In the genomic region with DNA sequence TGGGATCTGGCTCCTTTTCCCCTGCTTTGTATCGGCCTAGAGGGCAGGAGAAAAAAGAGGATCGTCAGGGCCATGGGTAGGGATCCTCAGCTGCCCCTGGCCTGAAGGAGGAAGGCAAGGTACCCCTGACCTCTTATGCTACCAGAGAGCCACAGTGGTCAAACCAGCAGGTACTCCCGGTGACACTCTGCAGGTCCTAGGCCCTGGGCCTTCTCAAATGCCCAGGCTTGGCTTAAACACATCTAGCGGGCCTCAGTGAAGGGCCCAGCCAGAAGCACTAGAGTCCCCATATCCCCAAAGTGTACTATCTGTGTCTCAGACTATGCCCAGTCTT, we compare ENCODE assay signal across 12 cellular contexts. TPM values are rescaled to one million over a fixed set of nuclear protein-coding genes. Genes with fewer than 3 reads are reported as not detected.
A peak's percentile ranks its signal among the peaks of the same experiment; 100 is the strongest.
DNase-seq lines count a peak whose midpoint lies in the region; ATAC-seq, FAIRE-seq and TF ChIP-seq lines count a peak whose summit lies in the region.
"Had no signal": no experiment of that assay in that cellular context is flagged by ENCODE, and none has a peak within 500 bp of the region (broad histone marks: within the 10 kb centered on the region; RNA-seq: fewer than 3 reads in every experiment).

No MANE protein-coding gene starts in this region.

- POLR2A ChIA-PET in CD8-positive, alpha-beta memory T cell (lab: Charles Lee): interaction anchor here (1.0 to 7.3 kb wide), 10 partner anchors 8 to 99 kb away, joined by 3 to 104 read pairs (median 10); no protein-coding TSS in a partner anchor

- H3K4me2 ChIP-seq in mesendoderm (ENCODE audit: low read length): no peak overlapping the region

- no peak for FAIRE-seq in small intestine (lab: Jason Lieb, UNC)
- FAIRE-seq: GM12891 had no signal

- no peak overlapping the region for H3K9ac ChIP-seq in mesendoderm (ENCODE audit: low read length)

- peaks cover 49 to 82% (median 53%) of the 10 kb centered on the region in 3 donors for H3K36me3 Mint-ChIP-seq in CD8-positive, alpha-beta memory T cell
- peaks cover 98% of the 10 kb centered on the region for H3K36me3 Mint-ChIP-seq in effector memory CD8-positive, alpha-beta T cell (ENCODE audit: insufficient read depth)

- H3K36me3 ChIP-seq in CD8-positive, alpha-beta memory T cell (ENCODE audit: insufficient read depth, low read length): peaks cover 72% of the 10 kb centered on the region
- peaks cover 22 to 32% of the 10 kb centered on the region in 2 donors for H3K36me3 ChIP-seq in small intestine (ENCODE audit: control insufficient read depth in 2 of 2, insufficient read depth in 2 of 2, low read length in 2 of 2)
- peaks cover 12% of the 10 kb centered on the region for H3K36me3 ChIP-seq in mesendoderm (ENCODE audit: control insufficient read depth, insufficient read depth, low read length)
- peaks cover 39 to 45% of the 10 kb centered on the region in 2 donors for H3K36me3 ChIP-seq in thyroid gland

- H2BK5ac ChIP-seq in mesendoderm (ENCODE audit: low read length): no peak overlapping the region

- H3K79me2 ChIP-seq in mesendoderm (ENCODE audit: control insufficient read depth, insufficient read depth, low read length): no peaks in the 10 kb centered on the region

- H3K4ac ChIP-seq in mesendoderm (ENCODE audit: low read depth, low read length): no peak overlapping the region

- H3K4me1 Mint-ChIP-seq in CD8-positive, alpha-beta memory T cell: peaks cover 63 to 75% (median 64%) of the 10 kb centered on the region in 3 donors
- H3K4me1 Mint-ChIP-seq in effector memory CD8-positive, alpha-beta T cell (ENCODE audit: low read depth in 2 of 2): peaks cover 49 to 67% of the 10 kb centered on the region in 2 donors

- H3K4me3 ChIP-seq in CD8-positive, alpha-beta memory T cell (ENCODE audit: low read length): peak overlapping the region; percentile 88
- H3K4me3 ChIP-seq in NB4 (ENCODE audit: low read depth, low read length): peak overlapping the region; percentile 85
- H3K4me3 ChIP-seq in small intestine (ENCODE audit: low read depth in 1 of 2, low read length in 2 of 2): peak overlapping the region in 1 of 2 donors; percentile 95
- H3K4me3 ChIP-seq in mesendoderm (ENCODE audit: low read length): no peak overlapping the region
- no peak overlapping the region for H3K4me3 ChIP-seq in thyroid gland (replicated peaks in 1 of 3)

- no peaks in the 10 kb centered on the region for H3K9me3 ChIP-seq in CD8-positive, alpha-beta memory T cell (ENCODE audit: low read length)
- H3K9me3 ChIP-seq in small intestine (ENCODE audit: control insufficient read depth, low read depth): no peaks in the 10 kb centered on the region
- H3K9me3 ChIP-seq in thyroid gland: no peaks in the 10 kb centered on the region

- H2BK120ac ChIP-seq in mesendoderm (ENCODE audit: low read depth, low read length): no peak overlapping the region

- intact Hi-C loops in thyroid gland (cut with DNase I): loop anchor here (5.0 kb wide), 2 partner anchors 65 to 80 kb away; no protein-coding TSS in a partner anchor

- H3K23ac ChIP-seq in mesendoderm (ENCODE audit: low read length): no peak overlapping the region

- DNase-seq in CD8-positive, alpha-beta memory T cell: peak in 1 of 5 donors; percentile 4
- DNase-seq in NB4 (ENCODE audit: low read depth): no peak
- no peak for DNase-seq in effector memory CD8-positive, alpha-beta T cell
- DNase-seq in small intestine: no peak
- DNase-seq in mesendoderm: no peak
- no peak for DNase-seq in thyroid gland
- DNase-seq: amniotic stem cell; effector CD8-positive, alpha-beta T cell; NCI-H345 had no signal

- no peak for TF ChIP-seq CTCF in NB4 (IDR thresholded peaks at IDR 0.05; ENCODE audit: low read depth, low read length)
- TF ChIP-seq CTCF in thyroid gland (IDR thresholded peaks at IDR 0.05): no peak

- no peak overlapping the region for H2AK5ac ChIP-seq in mesendoderm (ENCODE audit: low read length)

- H3K4me3 Mint-ChIP-seq in CD8-positive, alpha-beta memory T cell: peak overlapping the region; percentile 88 to 99 (median 96)
- peak overlapping the region; percentile 90 to 98 for H3K4me3 Mint-ChIP-seq in effector memory CD8-positive, alpha-beta T cell
- H3K4me3 Mint-ChIP-seq: WTC11 had no signal

- ATAC-seq in effector memory CD8-positive, alpha-beta T cell (replicated peaks): no peak
- no peak for ATAC-seq in GM19351 (IDR thresholded peaks at IDR 0.05; ENCODE audit: unreplicated experiment)
- ATAC-seq: WTC11 had no signal

- TF ChIP-seq POLR2A in NB4 (IDR thresholded peaks at IDR 0.05; ENCODE audit: extremely low read depth, insufficient read length) (no peak), thyroid gland (IDR thresholded peaks at IDR 0.05) (no peak)

- whole genome bisulfite sequencing in small intestine, 3 donors: 27 to 57% (median 53%) methylated on average over 4 of the region's 4 CpGs
- no CpG with 5 or more reads among the region's 4 CpGs for WGBS in mesendoderm (ENCODE audit: extremely low coverage, insufficient coverage, low lambda C conversion rate)
- 83 to 89% methylated on average over 4 of the region's 4 CpGs for WGBS in thyroid gland, 2 donors

- CTCF ChIA-PET in CD8-positive, alpha-beta memory T cell (lab: Charles Lee): interaction anchor here (1.2 to 14.5 kb wide), 10 partner anchors 9 to 77 kb away, joined by 3 to 222 read pairs (median 64); no protein-coding TSS in a partner anchor

- no peak overlapping the region for H2BK15ac ChIP-seq in mesendoderm (replicated peaks; ENCODE audit: low read depth)

- peak overlapping the region; percentile 96 for H3K27ac ChIP-seq in CD8-positive, alpha-beta memory T cell (ENCODE audit: low read depth, low read length)
- peak overlapping the region; percentile 65 to 69 for H3K27ac ChIP-seq in small intestine (ENCODE audit: low read depth in 1 of 2, low read length in 1 of 2)
- no peak overlapping the region for H3K27ac ChIP-seq in mesendoderm (ENCODE audit: low read depth, low read length)
- H3K27ac ChIP-seq in thyroid gland: peak overlapping the region in 1 of 3 donors; percentile 52

- peaks cover 70% of the 10 kb centered on the region for H3K4me1 ChIP-seq in CD8-positive, alpha-beta memory T cell (ENCODE audit: insufficient read depth, low read length)
- H3K4me1 ChIP-seq in small intestine (ENCODE audit: control insufficient read depth in 2 of 2, insufficient read depth in 1 of 2, low read depth in 1 of 2, low read length in 1 of 2) (peaks cover 9 to 11% of the 10 kb centered on the region in 2 donors), mesendoderm (ENCODE audit: control insufficient read depth, low read depth, low read length) (peaks cover 2% of the 10 kb centered on the region), thyroid gland (peaks cover 26 to 47% of the 10 kb centered on the region in 2 donors)

- no peak overlapping the region for H3K56ac ChIP-seq in mesendoderm (ENCODE audit: low read length)

- no peak overlapping the region for H4K8ac ChIP-seq in mesendoderm (ENCODE audit: low read depth, low read length)

- H3K27me3 Mint-ChIP-seq in CD8-positive, alpha-beta memory T cell: peaks cover 0 to 17% of the 10 kb centered on the region in 2 donors
- H3K27me3 Mint-ChIP-seq in effector memory CD8-positive, alpha-beta T cell: no peaks in the 10 kb centered on the region

- no peaks in the 10 kb centered on the region for H3K9me3 Mint-ChIP-seq in CD8-positive, alpha-beta memory T cell
- no peaks in the 10 kb centered on the region for H3K9me3 Mint-ChIP-seq in effector memory CD8-positive, alpha-beta T cell
- H3K9me3 Mint-ChIP-seq: WTC11 had no signal

- no peaks in the 10 kb centered on the region for H3K27me3 ChIP-seq in CD8-positive, alpha-beta memory T cell (ENCODE audit: insufficient read depth, low read length, poor library complexity, severe bottlenecking)
- no peaks in the 10 kb centered on the region for H3K27me3 ChIP-seq in small intestine (ENCODE audit: control insufficient read depth in 2 of 2, insufficient read depth in 2 of 2, low read length in 2 of 2)
- H3K27me3 ChIP-seq in mesendoderm (ENCODE audit: insufficient read depth, low read length, poor library complexity): no peaks in the 10 kb centered on the region
- H3K27me3 ChIP-seq in thyroid gland: no peaks in the 10 kb centered on the region

- no peak overlapping the region for H4K5ac ChIP-seq in mesendoderm (ENCODE audit: low read length)

- peaks cover 2% of the 10 kb centered on the region for H3K79me1 ChIP-seq in mesendoderm (ENCODE audit: low read length)

- H3K18ac ChIP-seq in mesendoderm (ENCODE audit: low read length): no peak overlapping the region

- peak overlapping the region; percentile 93 to 100 (median 96) for H3K27ac Mint-ChIP-seq in CD8-positive, alpha-beta memory T cell
- H3K27ac Mint-ChIP-seq in effector memory CD8-positive, alpha-beta T cell: peak overlapping the region; percentile 99
- H3K27ac Mint-ChIP-seq: WTC11 had no signal

RNA-seq across cellular contexts. Expression of gene IRF1, which starts 3.5 kb away (rescaled TPM):
- 100 to 1,000 TPM; 115 to 121 TPM for total RNA-seq in CD8-positive, alpha-beta memory T cell
- 204 TPM for polyA plus RNA-seq in CD8-positive, alpha-beta memory T cell
- polyA plus RNA-seq in small intestine: 10 to 100 TPM; 51.7 to 64.1 (median 54.0) TPM
- 4.5 TPM for polyA plus RNA-seq in mesendoderm (2013, experiment 1 of 2)
- polyA plus RNA-seq in mesendoderm (2013, experiment 2 of 2): 4.1 TPM
- total RNA-seq in thyroid gland: 10 to 100 TPM; 24.6 to 49.7 (median 32.1) TPM

RNA-seq across cellular contexts. Expression of gene IL5, which starts 56.3 kb away (rescaled TPM):
- 10 to 100 TPM; 83.0 to 84.3 TPM for total RNA-seq in CD8-positive, alpha-beta memory T cell
- polyA plus RNA-seq in CD8-positive, alpha-beta memory T cell: not detected
- not detected for polyA plus RNA-seq in small intestine
- not detected for polyA plus RNA-seq in mesendoderm (2013, experiment 1 of 2)
- polyA plus RNA-seq in mesendoderm (2013, experiment 2 of 2): not detected
- total RNA-seq in thyroid gland: not detected
- total RNA-seq: WTC11 had no signal

Comparison
In these comparisons a context has a peak if more than half of its experiments do, and no peak if none do; other contexts are left out.
1. H3K4me3 ChIP-seq: peak in CD8-positive, alpha-beta memory T cell (single experiment) and NB4 (single experiment); none in mesendoderm (single experiment) and thyroid gland (0 of 3).
2. RNA of gene IL5, which starts 56.3 kb away (total RNA-seq): 83.0 to 84.3 TPM in CD8-positive, alpha-beta memory T cell; not detected in thyroid gland; every median in the first group is over 10 times any median in the second.